In genomic region chr11:7571640-7572000, GRCh38 we compare ENCODE assay signal across 8 cellular contexts. TPM values are rescaled to one million over a fixed set of nuclear protein-coding genes. Genes with fewer than 3 reads are reported as not detected.
DNase-seq lines count a peak whose midpoint lies in the region; ATAC-seq, FAIRE-seq and TF ChIP-seq lines count a peak whose summit lies in the region.

No MANE protein-coding gene starts in this region.

- ATAC-seq in HG03439 (IDR thresholded peaks at IDR 0.05; ENCODE audit: unreplicated experiment): no peak

- peaks cover 48 to 53% of the 10 kb centered on the region in 2 donors for H3K4me1 ChIP-seq in mucosa of rectum (ENCODE audit: control insufficient read depth in 2 of 2, insufficient read depth in 2 of 2, low read length in 2 of 2)

- peaks cover 2 to 3% of the 10 kb centered on the region in 2 donors for H3K36me3 ChIP-seq in mucosa of rectum (ENCODE audit: control insufficient read depth in 2 of 2, insufficient read depth in 2 of 2, low read length in 2 of 2)

- H3K9ac ChIP-seq in mucosa of rectum (ENCODE audit: low read depth in 1 of 2, low read length in 2 of 2): peak overlapping the region in 1 of 2 donors; percentile 52

- peak overlapping the region; percentile 63 to 77 for H3K27ac ChIP-seq in mucosa of rectum (ENCODE audit: low read depth in 2 of 2, low read length in 2 of 2)

- peak; percentile 92 for FAIRE-seq in G401.6 (lab: Jason Lieb, UNC)

- H3K9me3 ChIP-seq in mucosa of rectum (ENCODE audit: control insufficient read depth in 2 of 2, low read length in 2 of 2): no peaks in the 10 kb centered on the region

- in situ Hi-C loops in KBM-7 (cut with MboI; ENCODE audit: low pct_unique_long_range_greater_than_20kb, low sequenced_read_pairs): no loop called here

- DNase-seq in KBM-7 (peak; percentile 50), RPMI7951 (ENCODE audit: low read depth) (peak; percentile 49), epithelial cell of proximal tubule (ENCODE audit: low read depth) (no peak), NCI-H226 (no peak)
- DNase-seq in activated CD4-positive, alpha-beta T cell treated with anti-CD3 and anti-CD28 coated beads for 1 hour: no peak

- no peaks in the 10 kb centered on the region for H3K27me3 ChIP-seq in mucosa of rectum (ENCODE audit: control insufficient read depth in 2 of 2, insufficient read depth in 2 of 2, low read length in 2 of 2)

- no peak overlapping the region for H3K4me3 ChIP-seq in epithelial cell of proximal tubule (ENCODE audit: low read depth, low read length)
- no peak overlapping the region for H3K4me3 ChIP-seq in mucosa of rectum (ENCODE audit: low read length in 2 of 2)

- TF ChIP-seq CTCF in epithelial cell of proximal tubule (conservative IDR thresholded peaks at IDR 0.05; ENCODE audit: low read depth, low read length): peak; percentile 99

RNA-seq across cellular contexts. Expression of gene PPFIBP2, which starts 57.8 kb away (rescaled TPM):
- total RNA-seq in RPMI7951 (2014; rRNA removed; shearing (Covaris generic)): 1.3 and 6.5 TPM in 2 replicates
- total RNA-seq in epithelial cell of proximal tubule: 1.6 and 1.7 TPM in 2 replicates

Comparison
In these comparisons a context has a peak if more than half of its experiments do, and no peak if none do; other contexts are left out.
1. DNase-seq: peak in KBM-7 (single experiment) and RPMI7951 (single experiment); none in epithelial cell of proximal tubule (single experiment), NCI-H226 (single experiment) and activated CD4-positive, alpha-beta T cell treated with anti-CD3 and anti-CD28 coated beads for 1 hour (single experiment).